Comparison of ENCODE assay signal across 21 cellular contexts in genomic region chr7:150572496-150572895, GRCh38. TPM values are rescaled to one million over a fixed set of nuclear protein-coding genes. Genes with fewer than 3 reads are reported as not detected.
DNase-seq lines count a peak whose midpoint lies in the region; ATAC-seq, FAIRE-seq and TF ChIP-seq lines count a peak whose summit lies in the region.
"Had no signal": no experiment of that assay in that cellular context is flagged by ENCODE, and none has a peak within 500 bp of the region (broad histone marks: within the 10 kb centered on the region; RNA-seq: fewer than 3 reads in every experiment).

No MANE protein-coding gene starts in this region.

- CTCF ChIA-PET in activated CD4-positive, alpha-beta T cell treated with anti-CD3 and anti-CD28 coated beads, Interleukin-2, amount 10 ng/mL, durations not matched to agents 7 days and 5 days (lab: Charles Lee): interaction anchor here (0.6 to 1.4 kb wide), 3 partner anchors 10 to 124 kb away, joined by 3 to 5 read pairs (median 3); no protein-coding TSS in a partner anchor
- CTCF ChIA-PET in CD4-positive, alpha-beta T cell (lab: Charles Lee): no interaction called here

- H3K4me1 Mint-ChIP-seq in activated CD4-positive, alpha-beta T cell treated with anti-CD3 and anti-CD28 coated beads, Interleukin-2, amount 10 ng/mL, durations not matched to agents 7 days and 5 days: peaks cover 66% of the 10 kb centered on the region
- H3K4me1 Mint-ChIP-seq in CD4-positive, alpha-beta T cell (ENCODE audit: low read depth): peaks cover 51% of the 10 kb centered on the region
- peaks cover 24 to 60% (median 56%) of the 10 kb centered on the region in 4 donors for H3K4me1 Mint-ChIP-seq in naive thymus-derived CD8-positive, alpha-beta T cell
- H3K4me1 Mint-ChIP-seq: B cell had no signal

- no peak overlapping the region for H3K27ac ChIP-seq in CD4-positive, alpha-beta T cell (ENCODE audit: low read depth, low read length)
- H3K27ac ChIP-seq: KMS-11, RWPE1 had no signal

- TF ChIP-seq CTCF in CD4-positive, alpha-beta T cell (IDR thresholded peaks at IDR 0.05): no peak

- H3K27me3 Mint-ChIP-seq in activated CD4-positive, alpha-beta T cell treated with anti-CD3 and anti-CD28 coated beads, Interleukin-2, amount 10 ng/mL, durations not matched to agents 7 days and 5 days: no peaks in the 10 kb centered on the region
- H3K27me3 Mint-ChIP-seq in CD4-positive, alpha-beta T cell: no peaks in the 10 kb centered on the region
- H3K27me3 Mint-ChIP-seq in naive thymus-derived CD8-positive, alpha-beta T cell: no peaks in the 10 kb centered on the region
- H3K27me3 Mint-ChIP-seq: B cell had no signal

- POLR2A ChIA-PET in activated CD4-positive, alpha-beta T cell treated with anti-CD3 and anti-CD28 coated beads, Interleukin-2, amount 10 ng/mL, durations not matched to agents 7 days and 5 days (lab: Charles Lee): no interaction called here
- POLR2A ChIA-PET in CD4-positive, alpha-beta T cell (lab: Charles Lee): interaction anchor here (0.8 to 1.7 kb wide), 6 partner anchors 9 to 166 kb away, joined by 3 to 4 read pairs (median 3); partner anchors contain the start of genes GIMAP1 and GIMAP7
- POLR2A ChIA-PET in naive thymus-derived CD8-positive, alpha-beta T cell (lab: Charles Lee): interaction anchor here (1.1 to 14.5 kb wide), 9 partner anchors 9 to 169 kb away, joined by 3 to 550 read pairs (median 5); partner anchors contain the start of genes GIMAP1, GIMAP6, GIMAP7 and GIMAP8

- intact Hi-C loops in CD4-positive, alpha-beta T cell (cut with DNase I, micrococcal nuclease): no loop called here

- peaks cover 58% of the 10 kb centered on the region for H3K9me3 Mint-ChIP-seq in activated CD4-positive, alpha-beta T cell treated with anti-CD3 and anti-CD28 coated beads, Interleukin-2, amount 10 ng/mL, durations not matched to agents 7 days and 5 days
- peaks cover 16% of the 10 kb centered on the region for H3K9me3 Mint-ChIP-seq in CD4-positive, alpha-beta T cell
- peaks cover 33 to 40% of the 10 kb centered on the region in 2 donors for H3K9me3 Mint-ChIP-seq in activated naive CD4-positive, alpha-beta T cell treated with anti-CD3 and anti-CD28 coated beads, Interleukin-2, amount 50 U/mL, for 72 hours
- H3K9me3 Mint-ChIP-seq in naive thymus-derived CD8-positive, alpha-beta T cell: peaks cover 10 to 86% (median 32%) of the 10 kb centered on the region in 9 donors

- no peak for FAIRE-seq in RCC 7860 (lab: Jason Lieb, UNC)

- no peak overlapping the region for H3K4me3 Mint-ChIP-seq in activated CD4-positive, alpha-beta T cell treated with anti-CD3 and anti-CD28 coated beads, Interleukin-2, amount 10 ng/mL, durations not matched to agents 7 days and 5 days
- peak overlapping the region; percentile 65 for H3K4me3 Mint-ChIP-seq in CD4-positive, alpha-beta T cell
- H3K4me3 Mint-ChIP-seq in naive thymus-derived CD8-positive, alpha-beta T cell: peak overlapping the region in 8 of 10 donors; percentile 25 to 83 (median 62)
- H3K4me3 Mint-ChIP-seq: B cell, HFFc6 had no signal

- no peaks in the 10 kb centered on the region for H3K27me3 ChIP-seq in CD4-positive, alpha-beta T cell (ENCODE audit: control insufficient read depth, insufficient read depth, low read length)

- DNase-seq in activated CD4-positive, alpha-beta T cell treated with anti-CD3 and anti-CD28 coated beads, Interleukin-2, amount 10 ng/mL, durations not matched to agents 7 days and 5 days: no peak
- no peak for DNase-seq in activated CD4-positive, alpha-beta T cell treated with anti-CD3 and anti-CD28 coated beads, Interleukin-2, amount 50 U/mL, for 48 hours
- DNase-seq in CD4-positive, alpha-beta T cell: no peak
- no peak for DNase-seq in activated naive CD4-positive, alpha-beta T cell treated with anti-CD3 and anti-CD28 coated beads, Interleukin-2, amount 50 U/mL, for 72 hours (ENCODE audit: low spot score in 2 of 2)
- DNase-seq in naive thymus-derived CD8-positive, alpha-beta T cell: no peak
- DNase-seq in RCC 7860 (ENCODE audit: low spot score): no peak
- no peak for DNase-seq in DMS153 (lab: John Stamatoyannopoulos, UW)
- DNase-seq: DMS79 treated with DMSO at 0.1 percent for 48 hours, H7, HFFc6, NCI-H1417 treated with DMSO at 0.1 percent for 48 hours, NCI-H187 treated with DMSO at 0.1 percent for 48 hours, NCI-H226, NCI-H524, NCI-H82, SIG-M5 had no signal

- peak overlapping the region; percentile 25 for H3K27ac Mint-ChIP-seq in activated CD4-positive, alpha-beta T cell treated with anti-CD3 and anti-CD28 coated beads, Interleukin-2, amount 10 ng/mL, durations not matched to agents 7 days and 5 days
- H3K27ac Mint-ChIP-seq in CD4-positive, alpha-beta T cell: peak overlapping the region; percentile 73
- H3K27ac Mint-ChIP-seq in activated naive CD4-positive, alpha-beta T cell treated with anti-CD3 and anti-CD28 coated beads, Interleukin-2, amount 50 U/mL, for 72 hours: peak overlapping the region; percentile 2 to 12
- peak overlapping the region in 8 of 10 donors; percentile 36 to 80 (median 60) for H3K27ac Mint-ChIP-seq in naive thymus-derived CD8-positive, alpha-beta T cell
- H3K27ac Mint-ChIP-seq: B cell, HFFc6 had no signal

- H3K9me3 ChIP-seq in CD4-positive, alpha-beta T cell (ENCODE audit: control insufficient read depth, low read length): peaks cover 49% of the 10 kb centered on the region

- peaks cover 94% of the 10 kb centered on the region for H3K36me3 Mint-ChIP-seq in activated CD4-positive, alpha-beta T cell treated with anti-CD3 and anti-CD28 coated beads, Interleukin-2, amount 10 ng/mL, durations not matched to agents 7 days and 5 days (ENCODE audit: low read depth)
- H3K36me3 Mint-ChIP-seq in CD4-positive, alpha-beta T cell (ENCODE audit: low read depth): peaks cover 98% of the 10 kb centered on the region
- H3K36me3 Mint-ChIP-seq in activated naive CD4-positive, alpha-beta T cell treated with anti-CD3 and anti-CD28 coated beads, Interleukin-2, amount 50 U/mL, for 72 hours: peaks cover 78 to 99% of the 10 kb centered on the region in 2 donors
- H3K36me3 Mint-ChIP-seq in naive thymus-derived CD8-positive, alpha-beta T cell: peaks cover 62 to 90% (median 73%) of the 10 kb centered on the region in 3 donors

- no peak for ATAC-seq in CD4-positive, alpha-beta T cell (ENCODE audit: poor library complexity)
- ATAC-seq in activated naive CD4-positive, alpha-beta T cell treated with anti-CD3 and anti-CD28 coated beads, Interleukin-2, amount 50 U/mL, for 72 hours: no peak
- ATAC-seq in naive thymus-derived CD8-positive, alpha-beta T cell: no peak

RNA-seq across cellular contexts. Expression of gene GIMAP4, which starts 5.3 kb away (rescaled TPM):
- 100 to 1,000 TPM; 311 to 335 TPM for total RNA-seq in activated CD4-positive, alpha-beta T cell treated with anti-CD3 and anti-CD28 coated beads, Interleukin-2, amount 10 ng/mL, durations not matched to agents 7 days and 5 days
- total RNA-seq in CD4-positive, alpha-beta T cell: 10 to 100 TPM; 20.7 to 23.6 TPM
- total RNA-seq in activated naive CD4-positive, alpha-beta T cell treated with anti-CD3 and anti-CD28 coated beads, Interleukin-2, amount 50 U/mL, for 72 hours: 100 to 1,000 TPM; 202 to 336 TPM
- 100 to 1,000 TPM; 381 to 403 TPM for total RNA-seq in naive thymus-derived CD8-positive, alpha-beta T cell
- 100 to 1,000 TPM; 233 to 526 (median 341) TPM for polyA plus RNA-seq in naive thymus-derived CD8-positive, alpha-beta T cell
- total RNA-seq: A172, H7, HFFc6, HT-29 had no signal

RNA-seq across cellular contexts. Expression of gene GIMAP7, which starts 57.8 kb away (rescaled TPM):
- 100 to 1,000 TPM; 239 to 244 TPM for total RNA-seq in activated CD4-positive, alpha-beta T cell treated with anti-CD3 and anti-CD28 coated beads, Interleukin-2, amount 10 ng/mL, durations not matched to agents 7 days and 5 days
- total RNA-seq in CD4-positive, alpha-beta T cell: 10 to 100 TPM; 48.4 to 50.7 TPM
- 10 to 100 TPM; 32.2 to 79.9 TPM for total RNA-seq in activated naive CD4-positive, alpha-beta T cell treated with anti-CD3 and anti-CD28 coated beads, Interleukin-2, amount 50 U/mL, for 72 hours
- total RNA-seq in naive thymus-derived CD8-positive, alpha-beta T cell: 100 to 1,000 TPM; 367 to 369 TPM
- polyA plus RNA-seq in naive thymus-derived CD8-positive, alpha-beta T cell: 100 to 1,000 TPM; 451 to 821 (median 658) TPM
- total RNA-seq: A172, H7, HFFc6, HT-29 had no signal

RNA-seq across cellular contexts. Expression of gene GIMAP6, which starts 59.7 kb away (rescaled TPM):
- total RNA-seq in activated CD4-positive, alpha-beta T cell treated with anti-CD3 and anti-CD28 coated beads, Interleukin-2, amount 10 ng/mL, durations not matched to agents 7 days and 5 days: 100 to 1,000 TPM; 105 to 109 TPM
- 10 to 100 TPM; 14.3 to 14.9 TPM for total RNA-seq in CD4-positive, alpha-beta T cell
- 10 to 100 TPM; 35.9 to 43.2 TPM for total RNA-seq in activated naive CD4-positive, alpha-beta T cell treated with anti-CD3 and anti-CD28 coated beads, Interleukin-2, amount 50 U/mL, for 72 hours
- 100 to 1,000 TPM; 213 to 216 TPM for total RNA-seq in naive thymus-derived CD8-positive, alpha-beta T cell
- polyA plus RNA-seq in naive thymus-derived CD8-positive, alpha-beta T cell: 100 to 1,000 TPM; 115 to 173 (median 121) TPM
- total RNA-seq: A172, H7, HFFc6, HT-29 had no signal

Comparison
In these comparisons a context has a peak if more than half of its experiments do, and no peak if none do; other contexts are left out.
1. H3K27ac Mint-ChIP-seq: peak in every context shown above with its lines; median percentile 73 in CD4-positive, alpha-beta T cell; 60 in naive thymus-derived CD8-positive, alpha-beta T cell; 25 in activated CD4-positive, alpha-beta T cell treated with anti-CD3 and anti-CD28 coated beads, Interleukin-2, amount 10 ng/mL, durations not matched to agents 7 days and 5 days; 7 in activated naive CD4-positive, alpha-beta T cell treated with anti-CD3 and anti-CD28 coated beads, Interleukin-2, amount 50 U/mL, for 72 hours.
2. RNA of gene GIMAP4, which starts 5.3 kb away (total RNA-seq): 381 to 403 TPM in naive thymus-derived CD8-positive, alpha-beta T cell, 202 to 336 TPM in activated naive CD4-positive, alpha-beta T cell treated with anti-CD3 and anti-CD28 coated beads, Interleukin-2, amount 50 U/mL, for 72 hours and 311 to 335 TPM in activated CD4-positive, alpha-beta T cell treated with anti-CD3 and anti-CD28 coated beads, Interleukin-2, amount 10 ng/mL, durations not matched to agents 7 days and 5 days; 20.7 to 23.6 TPM in CD4-positive, alpha-beta T cell; every median in the first group is over 4 times any median in the second.